ENCODE assay signal across 8 cellular contexts in the genomic region with DNA sequence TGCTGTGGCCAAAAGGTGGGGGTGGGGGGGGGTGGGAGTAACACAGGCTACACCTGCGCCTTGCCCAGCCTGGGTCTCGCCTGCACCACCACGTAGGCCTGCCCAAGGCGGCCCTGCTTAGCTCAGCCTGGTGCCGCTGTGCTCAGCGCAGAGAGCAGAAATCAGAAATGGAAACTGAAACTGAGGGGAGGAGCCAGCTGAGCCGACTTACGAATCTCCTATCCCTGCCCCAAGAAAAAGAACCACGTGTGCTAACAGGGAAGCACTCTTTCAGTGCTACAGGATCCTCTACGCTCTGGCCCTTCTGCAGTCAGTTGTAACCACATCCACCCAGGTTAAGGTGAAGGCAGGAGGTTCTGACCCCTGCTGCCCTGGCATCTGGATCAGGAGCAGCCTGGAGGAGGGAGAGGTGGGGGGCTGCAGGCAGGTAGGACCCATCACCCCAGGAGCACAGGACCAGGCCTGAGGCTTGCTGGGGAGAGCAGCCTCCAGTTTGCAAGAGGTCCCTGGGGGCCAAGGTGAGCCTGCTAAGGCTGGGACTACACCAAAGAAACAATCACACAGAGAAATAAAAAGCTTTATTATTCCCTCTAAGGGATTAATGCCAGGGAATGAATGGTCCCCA. TPM values are rescaled to one million over a fixed set of nuclear protein-coding genes. Genes with fewer than 3 reads are reported as not detected.
A peak's percentile ranks its signal among the peaks of the same experiment; 100 is the strongest.
DNase-seq lines count a peak whose midpoint lies in the region; ATAC-seq and TF ChIP-seq lines count a peak whose summit lies in the region.

A gene (minus strand): TSS at position 163 of the 625 bp plus-strand sequence. CDS start 822 bp downstream, outside the sequence.

- CTCF ChIA-PET in Calu3 (lab: Charles Lee), result interaction anchor here (0.5 to 2.7 kb wide), 17 partner anchors 10 to 420 kb away, joined by 3 to 18 read pairs (median 4); a partner anchor contains a TSS

- H3K36me3 Mint-ChIP-seq in Calu3 (ENCODE audit: insufficient read depth, unreplicated experiment), result peaks cover 67% of the 10 kb centered on the region

- H3K4me3 Mint-ChIP-seq in Calu3 (ENCODE audit: low read depth, unreplicated experiment), result peak within 1 kb of the TSS; percentile 80

- ATAC-seq in GM21423 (IDR thresholded peaks at IDR 0.05; ENCODE audit: unreplicated experiment), result peak; percentile 59

- H3K27me3 Mint-ChIP-seq in Calu3 (ENCODE audit: unreplicated experiment), result no peaks in the 10 kb centered on the region

- intact Hi-C loops in Calu3 (cut with micrococcal nuclease; ENCODE audit: unreplicated experiment), result loop anchor here (10.0 kb wide), 1 partner anchor 292 kb away; no protein-coding TSS in a partner anchor

- H3K4me1 Mint-ChIP-seq in Calu3 (ENCODE audit: low read depth, unreplicated experiment), result peaks cover 7% of the 10 kb centered on the region

- TF ChIP-seq CTCF in Calu3 (IDR thresholded peaks at IDR 0.05; ENCODE audit: unreplicated experiment), result no peak

- no TSS peak for BruUV-seq in Calu3 (replicated peaks; lab: Mats Ljungman, UMichigan)

- no peaks in the 10 kb centered on the region for H3K9me3 Mint-ChIP-seq in Calu3 (ENCODE audit: low read depth, unreplicated experiment)

- H3K27ac Mint-ChIP-seq in Calu3 (ENCODE audit: unreplicated experiment), result peak within 1 kb of the TSS; percentile 88

- in situ Hi-C loops in KBM-7 (cut with MboI; ENCODE audit: low pct_unique_long_range_greater_than_20kb, low sequenced_read_pairs), result loop anchor here (10.0 kb wide), 1 partner anchor 88 kb away; a partner anchor contains a TSS

- DNase-seq in Calu3 (peak; percentile 83), KBM-7 (peak; percentile 79), T-helper 22 cell (ENCODE audit: low read depth) (peak; percentile 65), astrocyte of the hippocampus (ENCODE audit: low read depth, low spot score) (peak; percentile 72), inferior parietal cortex (ENCODE audit: extremely low spot score) (peak; percentile 81), T1000 (lab: John Stamatoyannopoulos, UW) (no peak)
- peak in 3 of 4 experiments; percentile 36 to 72 (median 64) for DNase-seq in stimulated activated CD4-positive, alpha-beta T cell treated with anti-CD3 and anti-CD28 coated beads, Interleukin-1b, Interleukin-23, amount 100 ng/mL, for 24 hours (ENCODE audit: low read depth in 4 of 4, low spot score in 1 of 4)

RNA-seq across cellular contexts. Expression of the gene that starts here (rescaled TPM):
- 45.6 and 77.5 TPM in 2 replicates for total RNA-seq in Calu3 (2022)
